ENCODE assay signal across 1 cellular context in genomic region chr3:33186524-33187367, GRCh38.
TF ChIP-seq lines count a peak whose summit lies in the region.

No MANE protein-coding gene starts in this region.

TF ChIP-seq in GM23338, 12 proteins besides CTCF, POLR2A, EP300 and RAD21 (continued from another document):
- TF ChIP-seq STAT1 (IDR thresholded peaks at IDR 0.05; ENCODE audit: unreplicated experiment): no peak
- no peak for TF ChIP-seq POLR2AphosphoS5 (IDR thresholded peaks at IDR 0.05; ENCODE audit: low read depth)
